1 cellular context compared by ENCODE assay signal in the genomic region with DNA sequence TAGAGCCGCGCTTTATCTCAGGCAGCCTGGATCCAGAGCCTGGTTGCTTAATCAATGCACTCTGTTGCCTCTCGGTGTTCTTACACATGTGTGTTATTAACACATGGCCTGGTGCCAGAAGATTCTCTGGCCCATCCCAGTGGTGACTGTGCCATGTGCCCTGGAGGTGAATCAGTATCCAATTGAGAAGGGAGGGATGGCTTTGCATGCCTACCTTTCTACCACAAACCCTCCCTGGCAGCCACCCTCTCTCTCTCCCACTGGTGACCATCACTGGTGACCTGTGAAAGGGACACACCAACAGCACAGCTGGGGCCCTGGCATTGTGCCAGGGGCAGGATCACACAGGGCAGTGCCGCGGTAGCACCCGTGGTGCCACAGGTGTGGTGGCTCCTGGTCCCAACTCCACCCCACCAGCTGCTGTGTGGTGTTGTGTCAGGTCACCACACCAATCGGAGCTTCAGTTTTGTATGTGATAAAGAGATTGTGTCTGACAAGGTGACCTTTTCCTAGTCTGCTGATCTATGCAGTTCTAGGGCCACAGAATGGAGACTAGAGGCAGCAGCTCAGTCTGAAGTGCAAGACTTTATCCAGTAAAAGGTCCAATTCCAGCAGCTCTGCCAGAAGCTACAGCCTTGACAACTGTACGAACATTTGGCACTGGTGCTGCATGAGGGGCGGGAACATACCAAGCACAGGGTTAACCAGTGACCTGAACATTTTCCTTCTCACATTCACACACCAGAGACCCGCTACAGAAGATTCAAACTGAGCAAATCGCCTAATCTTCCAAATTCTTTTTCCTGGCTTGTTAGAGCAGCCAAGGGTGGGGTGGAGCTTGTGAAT.
TF ChIP-seq lines count a peak whose summit lies in the region.

No MANE protein-coding gene starts in this region.

TF ChIP-seq in K562, 482 proteins besides CTCF, POLR2A, EP300 and RAD21:
- TF ChIP-seq, protein P1, sequence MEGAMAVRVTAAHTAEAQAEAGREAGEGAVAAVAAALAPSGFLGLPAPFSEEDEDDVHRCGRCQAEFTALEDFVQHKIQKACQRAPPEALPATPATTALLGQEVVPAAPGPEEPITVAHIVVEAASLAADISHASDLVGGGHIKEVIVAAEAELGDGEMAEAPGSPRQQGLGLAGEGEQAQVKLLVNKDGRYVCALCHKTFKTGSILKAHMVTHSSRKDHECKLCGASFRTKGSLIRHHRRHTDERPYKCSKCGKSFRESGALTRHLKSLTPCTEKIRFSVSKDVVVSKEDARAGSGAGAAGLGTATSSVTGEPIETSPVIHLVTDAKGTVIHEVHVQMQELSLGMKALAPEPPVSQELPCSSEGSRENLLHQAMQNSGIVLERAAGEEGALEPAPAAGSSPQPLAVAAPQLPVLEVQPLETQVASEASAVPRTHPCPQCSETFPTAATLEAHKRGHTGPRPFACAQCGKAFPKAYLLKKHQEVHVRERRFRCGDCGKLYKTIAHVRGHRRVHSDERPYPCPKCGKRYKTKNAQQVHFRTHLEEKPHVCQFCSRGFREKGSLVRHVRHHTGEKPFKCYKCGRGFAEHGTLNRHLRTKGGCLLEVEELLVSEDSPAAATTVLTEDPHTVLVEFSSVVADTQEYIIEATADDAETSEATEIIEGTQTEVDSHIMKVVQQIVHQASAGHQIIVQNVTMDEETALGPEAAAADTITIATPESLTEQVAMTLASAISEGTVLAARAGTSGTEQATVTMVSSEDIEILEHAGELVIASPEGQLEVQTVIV (CRISPR knock-in tag; IDR thresholded peaks at IDR 0.05; ENCODE audit: borderline replicate concordance) = no peak
- TF ChIP-seq, protein P2, sequence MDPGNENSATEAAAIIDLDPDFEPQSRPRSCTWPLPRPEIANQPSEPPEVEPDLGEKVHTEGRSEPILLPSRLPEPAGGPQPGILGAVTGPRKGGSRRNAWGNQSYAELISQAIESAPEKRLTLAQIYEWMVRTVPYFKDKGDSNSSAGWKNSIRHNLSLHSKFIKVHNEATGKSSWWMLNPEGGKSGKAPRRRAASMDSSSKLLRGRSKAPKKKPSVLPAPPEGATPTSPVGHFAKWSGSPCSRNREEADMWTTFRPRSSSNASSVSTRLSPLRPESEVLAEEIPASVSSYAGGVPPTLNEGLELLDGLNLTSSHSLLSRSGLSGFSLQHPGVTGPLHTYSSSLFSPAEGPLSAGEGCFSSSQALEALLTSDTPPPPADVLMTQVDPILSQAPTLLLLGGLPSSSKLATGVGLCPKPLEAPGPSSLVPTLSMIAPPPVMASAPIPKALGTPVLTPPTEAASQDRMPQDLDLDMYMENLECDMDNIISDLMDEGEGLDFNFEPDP (CRISPR knock-in tag; IDR thresholded peaks at IDR 0.05) = no peak
- no peak for TF ChIP-seq NR1H2 (CRISPR knock-in tag; IDR thresholded peaks at IDR 0.05)
- TF ChIP-seq MYC (IDR thresholded peaks at IDR 0.05; ENCODE audit: low read depth, low read length) = no peak
- no peak for TF ChIP-seq MYC (CRISPR knock-in tag; IDR thresholded peaks at IDR 0.05; ENCODE audit: borderline replicate concordance, low read depth)
- TF ChIP-seq SMARCB1 (IDR thresholded peaks at IDR 0.05; ENCODE audit: insufficient read length, low read depth) = no peak
- TF ChIP-seq, protein P3, sequence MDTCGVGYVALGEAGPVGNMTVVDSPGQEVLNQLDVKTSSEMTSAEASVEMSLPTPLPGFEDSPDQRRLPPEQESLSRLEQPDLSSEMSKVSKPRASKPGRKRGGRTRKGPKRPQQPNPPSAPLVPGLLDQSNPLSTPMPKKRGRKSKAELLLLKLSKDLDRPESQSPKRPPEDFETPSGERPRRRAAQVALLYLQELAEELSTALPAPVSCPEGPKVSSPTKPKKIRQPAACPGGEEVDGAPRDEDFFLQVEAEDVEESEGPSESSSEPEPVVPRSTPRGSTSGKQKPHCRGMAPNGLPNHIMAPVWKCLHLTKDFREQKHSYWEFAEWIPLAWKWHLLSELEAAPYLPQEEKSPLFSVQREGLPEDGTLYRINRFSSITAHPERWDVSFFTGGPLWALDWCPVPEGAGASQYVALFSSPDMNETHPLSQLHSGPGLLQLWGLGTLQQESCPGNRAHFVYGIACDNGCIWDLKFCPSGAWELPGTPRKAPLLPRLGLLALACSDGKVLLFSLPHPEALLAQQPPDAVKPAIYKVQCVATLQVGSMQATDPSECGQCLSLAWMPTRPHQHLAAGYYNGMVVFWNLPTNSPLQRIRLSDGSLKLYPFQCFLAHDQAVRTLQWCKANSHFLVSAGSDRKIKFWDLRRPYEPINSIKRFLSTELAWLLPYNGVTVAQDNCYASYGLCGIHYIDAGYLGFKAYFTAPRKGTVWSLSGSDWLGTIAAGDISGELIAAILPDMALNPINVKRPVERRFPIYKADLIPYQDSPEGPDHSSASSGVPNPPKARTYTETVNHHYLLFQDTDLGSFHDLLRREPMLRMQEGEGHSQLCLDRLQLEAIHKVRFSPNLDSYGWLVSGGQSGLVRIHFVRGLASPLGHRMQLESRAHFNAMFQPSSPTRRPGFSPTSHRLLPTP (IDR thresholded peaks at IDR 0.05; ENCODE audit: borderline replicate concordance, extremely low read depth, insufficient read length) = no peak
- no peak for TF ChIP-seq ZNF174 (CRISPR knock-in tag; IDR thresholded peaks at IDR 0.05)
- no peak for TF ChIP-seq NBN (IDR thresholded peaks at IDR 0.05; ENCODE audit: low read depth)
- TF ChIP-seq NFIX (CRISPR knock-in tag; IDR thresholded peaks at IDR 0.05; ENCODE audit: low read depth) = peak; percentile 27; the same call in 1 of the 2 replicates
- peak; percentile 81 for TF ChIP-seq NFIC (IDR thresholded peaks at IDR 0.05)
- TF ChIP-seq U2AF2 (optimal IDR thresholded peaks at IDR 0.05; ENCODE audit: low read depth, low read length) = no peak
- no peak for TF ChIP-seq ZNF431 (CRISPR knock-in tag; IDR thresholded peaks at IDR 0.05)
- no peak for TF ChIP-seq KDM2B (CRISPR knock-in tag; IDR thresholded peaks at IDR 0.05)
- no peak for TF ChIP-seq GATAD2B (IDR thresholded peaks at IDR 0.05; ENCODE audit: borderline replicate concordance)
